7 cellular contexts compared by ENCODE assay signal in genomic region chr7:22805227-22805626, GRCh38.
"Had no signal": no experiment of that assay in that cellular context is flagged by ENCODE, and none has a peak within 500 bp of the region (broad histone marks: within the 10 kb centered on the region; RNA-seq: fewer than 3 reads in every experiment).

No MANE protein-coding gene starts in this region.

- DNase-seq: GDM1, GF-D8 had no signal

- FAIRE-seq: GM12878, GM12891, GM12892, GM18507, GM19239 had no signal

- ATAC-seq: GM12878 had no signal

- H3K4me3 ChIP-seq: GM12878 had no signal
